19 cellular contexts compared by ENCODE assay signal in the genomic region with DNA sequence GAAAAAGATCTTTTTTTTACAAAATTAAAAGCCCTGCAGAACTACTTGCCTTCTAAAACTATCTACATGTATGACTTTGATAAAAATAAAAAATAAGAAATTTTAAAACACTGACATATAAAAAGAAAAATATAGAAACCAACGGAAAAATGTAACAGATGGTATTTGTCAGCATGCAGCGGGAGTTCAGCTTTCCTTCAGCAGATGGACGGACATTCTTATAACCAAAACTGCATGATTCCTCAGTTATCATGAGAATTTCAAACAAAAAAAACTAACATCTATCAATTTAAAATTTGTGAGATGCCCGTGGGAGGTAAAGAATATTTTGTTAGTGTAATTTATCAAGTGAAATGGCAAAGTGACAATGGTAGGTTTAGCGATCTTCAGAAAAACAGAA. TPM values are rescaled to one million over a fixed set of nuclear protein-coding genes. Genes with fewer than 3 reads are reported as not detected.
DNase-seq lines count a peak whose midpoint lies in the region; TF ChIP-seq lines count a peak whose summit lies in the region.
"Had no signal": no experiment of that assay in that cellular context is flagged by ENCODE, and none has a peak within 500 bp of the region (broad histone marks: within the 10 kb centered on the region; RNA-seq: fewer than 3 reads in every experiment).

No MANE protein-coding gene starts in this region.

- H3K9ac ChIP-seq in HUES48 (ENCODE audit: low read depth, low read length) (no peak overlapping the region), smooth muscle cell (ENCODE audit: low read depth) (no peak overlapping the region)
- H3K9ac ChIP-seq: BLaER1 treated with 17β-estradiol and CSF1 and Interleukin-3, amounts not matched to agents 10 nM and 100 nM had no signal

- DNase-seq in glutamatergic neuron (no peak), testis (peak; percentile 10), RPMI8226 (no peak), epidermal melanocyte (ENCODE audit: insufficient read length, low spot score) (no peak), smooth muscle cell (lab: John Stamatoyannopoulos, UW; ENCODE audit: unreplicated experiment) (no peak)
- DNase-seq: activated B cell treated with CpG ODN at 0.5 μM for 24 hours; activated CD4-positive, alpha-beta T cell treated with anti-CD3 and anti-CD28 coated beads, Interleukin-2, amount 50 U/mL, for 1 hour; activated gamma-delta T cell treated with Interleukin-2 at 50 U/mL for 16 hours; activated T-cell treated with anti-CD3 and anti-CD28 coated beads, Interleukin-2, amount 50 U/mL, for 4 hours; NCI-H1436 treated with DMSO at 0.1 percent for 48 hours; NCI-H2107; NCI-H446 treated with DMSO at 0.1 percent for 48 hours; SJCRH30; stimulated activated CD4-positive, alpha-beta T cell treated with anti-CD3 and anti-CD28 coated beads, Interleukin-4, amount 100 ng/mL, for 1 hour; tibial artery had no signal

- no peak for TF ChIP-seq POLR2A in testis (IDR thresholded peaks at IDR 0.05)

- H3K4me1 ChIP-seq in HUES48 (ENCODE audit: control insufficient read depth, insufficient read depth, low read length) = peaks cover 34% of the 10 kb centered on the region
- H3K4me1 ChIP-seq in testis = peaks cover 11% of the 10 kb centered on the region
- H3K4me1 ChIP-seq in smooth muscle cell (ENCODE audit: low read depth) = peaks cover 17% of the 10 kb centered on the region
- H3K4me1 ChIP-seq: prostate gland, SJCRH30 had no signal

- WGBS in testis, 2 donors = 60 to 64% methylated on average over 5 of the region's 5 CpGs
- WGBS in smooth muscle cell (ENCODE audit: low lambda C conversion rate) = 92% methylated on average over 5 of the region's 5 CpGs

- H2AFZ ChIP-seq in smooth muscle cell (ENCODE audit: low read depth) = no peak overlapping the region

- peaks cover 23% of the 10 kb centered on the region for H3K4me1 Mint-ChIP-seq in glutamatergic neuron (ENCODE audit: low read depth, unreplicated experiment)
- H3K4me1 Mint-ChIP-seq: activated B cell treated with CpG ODN at 0.5 μM for 24 hours had no signal

- H3K27me3 ChIP-seq in HUES48 (ENCODE audit: control insufficient read depth, insufficient read depth, low read length) (no peaks in the 10 kb centered on the region), testis (no peaks in the 10 kb centered on the region), smooth muscle cell (ENCODE audit: low read depth) (no peaks in the 10 kb centered on the region)
- H3K27me3 ChIP-seq: BLaER1 treated with 17β-estradiol and CSF1 and Interleukin-3, amounts not matched to agents 10 nM and 100 nM; SJCRH30; tibial artery had no signal

- no peak overlapping the region for H3K4me2 ChIP-seq in smooth muscle cell

- no peaks in the 10 kb centered on the region for H3K27me3 Mint-ChIP-seq in glutamatergic neuron (ENCODE audit: unreplicated experiment)

- H3K4me3 ChIP-seq in HUES48 (ENCODE audit: low read depth, low read length) (no peak overlapping the region), testis (no peak overlapping the region), smooth muscle cell (no peak overlapping the region)
- H3K4me3 ChIP-seq: BLaER1 treated with 17β-estradiol and CSF1 and Interleukin-3, amounts not matched to agents 10 nM and 100 nM; prostate gland; SJCRH30; tibial artery had no signal

- H3F3A ChIP-seq in smooth muscle cell (ENCODE audit: low read depth) = no peaks in the 10 kb centered on the region

- no peaks in the 10 kb centered on the region for H3K79me2 ChIP-seq in smooth muscle cell (ENCODE audit: low read depth)

- H3K36me3 ChIP-seq in HUES48 (ENCODE audit: control insufficient read depth, insufficient read depth, low read length) = no peaks in the 10 kb centered on the region
- H3K36me3 ChIP-seq in testis (ENCODE audit: low read depth, missing control alignments) = no peaks in the 10 kb centered on the region
- H3K36me3 ChIP-seq in smooth muscle cell (ENCODE audit: low read depth) = no peaks in the 10 kb centered on the region
- H3K36me3 ChIP-seq: prostate gland, SJCRH30, tibial artery had no signal

- no peaks in the 10 kb centered on the region for H4K20me1 ChIP-seq in smooth muscle cell (ENCODE audit: low read depth)
- H4K20me1 ChIP-seq: BLaER1 treated with 17β-estradiol and CSF1 and Interleukin-3, amounts not matched to agents 10 nM and 100 nM had no signal

- TF ChIP-seq CTCF in VCaP (conservative IDR thresholded peaks at IDR 0.05) (no peak), glutamatergic neuron (IDR thresholded peaks at IDR 0.05; ENCODE audit: partially characterized antibody, unreplicated experiment) (no peak), testis (IDR thresholded peaks at IDR 0.05) (no peak), smooth muscle cell (IDR thresholded peaks at IDR 0.05; ENCODE audit: borderline replicate concordance, insufficient read depth, poor library complexity, severe bottlenecking) (no peak)

- no peaks in the 10 kb centered on the region for H3K9me3 ChIP-seq in HUES48 (ENCODE audit: control insufficient read depth, insufficient read depth, low read length)
- H3K9me3 ChIP-seq in testis = no peaks in the 10 kb centered on the region
- H3K9me3 ChIP-seq in smooth muscle cell (replicated peaks; ENCODE audit: low read depth) = no peaks in the 10 kb centered on the region
- H3K9me3 ChIP-seq: BLaER1 treated with 17β-estradiol and CSF1 and Interleukin-3, amounts not matched to agents 10 nM and 100 nM; prostate gland; SJCRH30; tibial artery had no signal

- peak overlapping the region; percentile 94 for H3K27ac Mint-ChIP-seq in glutamatergic neuron (ENCODE audit: unreplicated experiment)
- H3K27ac Mint-ChIP-seq: activated B cell treated with CpG ODN at 0.5 μM for 24 hours had no signal

- intact Hi-C loops in testis (cut with DNase I; ENCODE audit: low total_unique reads) = no loop called here

- no peaks in the 10 kb centered on the region for H3K9me3 Mint-ChIP-seq in glutamatergic neuron (ENCODE audit: unreplicated experiment)
- H3K9me3 Mint-ChIP-seq: activated B cell treated with CpG ODN at 0.5 μM for 24 hours; activated T-cell treated with anti-CD3 and anti-CD28 coated beads, Interleukin-2, amount 50 U/mL, for 4 hours had no signal

- H3K36me3 Mint-ChIP-seq in glutamatergic neuron (ENCODE audit: unreplicated experiment) = no peaks in the 10 kb centered on the region

- peak overlapping the region; percentile 69 for H3K27ac ChIP-seq in HUES48 (ENCODE audit: low read depth, low read length)
- H3K27ac ChIP-seq in VCaP = peak overlapping the region; percentile 86
- peak overlapping the region; percentile 21 to 64 for H3K27ac ChIP-seq in testis
- H3K27ac ChIP-seq in smooth muscle cell (ENCODE audit: low read depth) = no peak overlapping the region
- H3K27ac ChIP-seq: BLaER1 treated with 17β-estradiol and CSF1 and Interleukin-3, amounts not matched to agents 10 nM and 100 nM; SJCRH30 had no signal

- H3K4me3 Mint-ChIP-seq in glutamatergic neuron (ENCODE audit: unreplicated experiment) = peak overlapping the region; percentile 6
- H3K4me3 Mint-ChIP-seq: activated B cell treated with CpG ODN at 0.5 μM for 24 hours; activated T-cell treated with anti-CD3 and anti-CD28 coated beads, Interleukin-2, amount 50 U/mL, for 4 hours had no signal

RNA-seq across cellular contexts. Expression of gene RWDD4, which starts 23.2 kb away (rescaled TPM):
- 17.8 TPM for total RNA-seq in glutamatergic neuron (ENCODE audit: unreplicated experiment)
- total RNA-seq in testis = 10 to 100 TPM; 23.0 to 25.4 TPM
- 14.5 TPM for polyA plus RNA-seq in testis (ENCODE audit: insufficient read depth, low read depth, low replicate concordance)
- 25.1 and 28.1 TPM in 2 replicates for total RNA-seq in smooth muscle cell
- 20.0 and 23.6 TPM in 2 replicates for polyA plus RNA-seq in smooth muscle cell

RNA-seq across cellular contexts. Expression of gene TRAPPC11, which starts 23.4 kb away (rescaled TPM):
- total RNA-seq in glutamatergic neuron (ENCODE audit: unreplicated experiment) (56.2 TPM), testis (10 to 100 TPM; 65.2 to 81.6 TPM), smooth muscle cell (41.0 and 56.5 TPM in 2 replicates)
- polyA plus RNA-seq in testis (ENCODE audit: insufficient read depth, low read depth, low replicate concordance) (31.2 TPM), smooth muscle cell (12.4 and 15.5 TPM in 2 replicates)
